Comparison of ENCODE assay signal across 28 cellular contexts in the genomic region with DNA sequence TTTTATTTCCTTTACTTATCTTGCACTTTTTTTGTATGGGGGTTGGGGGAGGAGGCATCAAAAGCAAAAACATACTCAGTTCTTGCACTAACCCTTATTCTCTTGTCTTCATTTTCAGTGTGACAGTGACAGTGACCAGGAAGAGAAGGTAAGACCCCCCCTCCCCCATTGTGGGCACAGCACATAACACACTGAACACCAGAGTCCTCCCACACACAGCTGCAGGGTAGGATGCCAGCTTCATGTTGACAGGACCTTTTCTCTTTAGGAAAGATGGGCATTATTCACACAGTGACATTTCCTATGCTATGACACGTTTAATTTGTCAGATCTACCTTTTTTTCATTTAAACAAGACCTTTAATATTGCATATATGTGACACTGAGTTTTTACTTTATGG.
"Had no signal": no experiment of that assay in that cellular context is flagged by ENCODE, and none has a peak within 500 bp of the region (broad histone marks: within the 10 kb centered on the region; RNA-seq: fewer than 3 reads in every experiment).

No MANE protein-coding gene starts in this region.

- H3K4me3 Mint-ChIP-seq: activated CD4-positive, alpha-beta memory T cell treated with anti-CD3 and anti-CD28 coated beads for 36 hours; activated CD4-positive, alpha-beta T cell treated with anti-CD3 and anti-CD28 coated beads, Interleukin-2, amount 10 ng/mL, durations not matched to agents 7 days and 5 days; activated naive CD8-positive, alpha-beta T cell treated with anti-CD3 and anti-CD28 coated beads, Interleukin-2, amount 10 ng/mL, durations not matched to agents 7 days and 5 days; activated T-cell treated with anti-CD3 and anti-CD28 coated beads, Interleukin-2, amount 50 U/mL, for 72 hours; activated T-helper 17 cell treated with anti-CD3 and anti-CD28 coated beads, Interleukin-2, amount 50 U/mL, for 72 hours; T-helper 2 cell treated with Interferon-gamma antibody and Interleukin-4, amounts not matched to agents 5 μg/mL and 100 μg/mL, for 36 hours had no signal

- H3K27ac Mint-ChIP-seq: activated CD4-positive, alpha-beta memory T cell treated with anti-CD3 and anti-CD28 coated beads for 36 hours; activated CD4-positive, alpha-beta T cell treated with anti-CD3 and anti-CD28 coated beads, Interleukin-2, amount 10 ng/mL, durations not matched to agents 7 days and 5 days; activated naive CD8-positive, alpha-beta T cell treated with anti-CD3 and anti-CD28 coated beads, Interleukin-2, amount 10 ng/mL, durations not matched to agents 7 days and 5 days; activated T-cell treated with anti-CD3 and anti-CD28 coated beads, Interleukin-2, amount 50 U/mL, for 72 hours; activated T-helper 17 cell treated with anti-CD3 and anti-CD28 coated beads, Interleukin-2, amount 50 U/mL, for 72 hours; T-helper 2 cell treated with Interferon-gamma antibody and Interleukin-4, amounts not matched to agents 5 μg/mL and 100 μg/mL, for 36 hours had no signal

- DNase-seq: activated CD4-positive, alpha-beta memory T cell treated with anti-CD3 and anti-CD28 coated beads for 36 hours; activated CD4-positive, alpha-beta T cell treated with anti-CD3 and anti-CD28 coated beads, Interleukin-2, amount 10 ng/mL, durations not matched to agents 7 days and 5 days; activated effector memory CD4-positive, alpha-beta T cell treated with anti-CD3 and anti-CD28 coated beads, Interleukin-2, amount 50 U/mL, for 16 hours; activated naive CD4-positive, alpha-beta T cell; activated naive CD4-positive, alpha-beta T cell treated with anti-CD3 and anti-CD28 coated beads, Interleukin-2, amount 50 U/mL, for 16 hours; activated naive CD8-positive, alpha-beta T cell treated with anti-CD3 and anti-CD28 coated beads, Interleukin-2, amount 10 ng/mL, durations not matched to agents 7 days and 5 days; activated T-cell treated with anti-CD3 and anti-CD28 coated beads, Interleukin-2, amount 50 U/mL, for 1 hour; activated T-cell treated with anti-CD3 and anti-CD28 coated beads, Interleukin-2, amount 50 U/mL, for 72 hours; adrenal gland; brain microvascular endothelial cell; central memory CD4-positive, alpha-beta T cell; colonic mucosa; NCI-H1105; NCI-H1417 treated with DMSO at 0.1 percent for 48 hours; NCI-H187 treated with DMSO at 0.1 percent for 48 hours; NCI-H2081; NCI-H226; NCI-H446 treated with DMSO at 0.1 percent for 48 hours; NCI-H524; NCI-H69; NCI-H82; NK-92 treated with Interleukin-12 subunit alpha and Interleukin-12 subunit beta, amount 100 ng/mL, for 24 hours; PC-9; SIG-M5 had no signal

- H3K27me3 Mint-ChIP-seq: activated CD4-positive, alpha-beta memory T cell treated with anti-CD3 and anti-CD28 coated beads for 36 hours; activated CD4-positive, alpha-beta T cell treated with anti-CD3 and anti-CD28 coated beads, Interleukin-2, amount 10 ng/mL, durations not matched to agents 7 days and 5 days; activated naive CD8-positive, alpha-beta T cell treated with anti-CD3 and anti-CD28 coated beads, Interleukin-2, amount 10 ng/mL, durations not matched to agents 7 days and 5 days; activated T-helper 17 cell treated with anti-CD3 and anti-CD28 coated beads, Interleukin-2, amount 50 U/mL, for 72 hours had no signal

- H3K27ac ChIP-seq: adrenal gland, brain microvascular endothelial cell, colonic mucosa, PC-9, RWPE1 had no signal

- H3K36me3 ChIP-seq: adrenal gland, brain microvascular endothelial cell, colonic mucosa had no signal

- ATAC-seq: activated T-cell treated with anti-CD3 and anti-CD28 coated beads, Interleukin-2, amount 50 U/mL, for 72 hours; activated T-helper 17 cell treated with anti-CD3 and anti-CD28 coated beads, Interleukin-2, amount 50 U/mL, for 72 hours; Right ventricle myocardium inferior had no signal

- H3K4me2 ChIP-seq: PC-9 had no signal

- H3K27me3 ChIP-seq: adrenal gland, brain microvascular endothelial cell, colonic mucosa had no signal

- H3K4me3 ChIP-seq: adrenal gland, colonic mucosa, PC-9 had no signal

- H2AFZ ChIP-seq: PC-9 had no signal

- H3K9me3 ChIP-seq: adrenal gland, colonic mucosa had no signal

- H3K4me1 ChIP-seq: adrenal gland, colonic mucosa had no signal

- H3K36me3 Mint-ChIP-seq: activated CD4-positive, alpha-beta memory T cell treated with anti-CD3 and anti-CD28 coated beads for 36 hours; activated naive CD8-positive, alpha-beta T cell treated with anti-CD3 and anti-CD28 coated beads, Interleukin-2, amount 10 ng/mL, durations not matched to agents 7 days and 5 days had no signal

- H3K4me1 Mint-ChIP-seq: activated T-helper 17 cell treated with anti-CD3 and anti-CD28 coated beads, Interleukin-2, amount 50 U/mL, for 72 hours had no signal

- H3K9me3 Mint-ChIP-seq: activated CD4-positive, alpha-beta memory T cell treated with anti-CD3 and anti-CD28 coated beads for 36 hours; activated naive CD8-positive, alpha-beta T cell treated with anti-CD3 and anti-CD28 coated beads, Interleukin-2, amount 10 ng/mL, durations not matched to agents 7 days and 5 days; activated T-cell treated with anti-CD3 and anti-CD28 coated beads, Interleukin-2, amount 50 U/mL, for 72 hours; T-helper 2 cell treated with Interferon-gamma antibody and Interleukin-4, amounts not matched to agents 5 μg/mL and 100 μg/mL, for 36 hours had no signal
